ENCODE assay signal across 24 cellular contexts in genomic region chr7:18995270-18995671, GRCh38.
"Had no signal": no experiment of that assay in that cellular context is flagged by ENCODE, and none has a peak within 500 bp of the region (broad histone marks: within the 10 kb centered on the region; RNA-seq: fewer than 3 reads in every experiment).

No MANE protein-coding gene starts in this region.

- H3K4me3 ChIP-seq: hepatocyte, pancreas, psoas muscle, stomach, transverse colon, uterus had no signal

- DNase-seq: activated CD4-positive, alpha-beta memory T cell treated with anti-CD3 and anti-CD28 coated beads, Interleukin-2, amount 10 ng/mL, durations not matched to agents 7 days and 5 days; activated CD4-positive, alpha-beta T cell treated with anti-CD3 and anti-CD28 coated beads, Interleukin-2, amount 10 ng/mL, durations not matched to agents 24 days and 14 days; activated effector memory CD4-positive, alpha-beta T cell treated with Interleukin-2 at 50 U/mL for 16 hours; activated naive CD4-positive, alpha-beta T cell treated with anti-CD3 and anti-CD28 coated beads for 36 hours; activated T-cell treated with anti-CD3 and anti-CD28 coated beads, Interleukin-2, amount 50 U/mL, for 72 hours; cerebellar nuclear complex; cortex of kidney; glutamatergic neuron; left ventricle myocardium superior; mammary epithelial cell; midbrain; pancreas; psoas muscle; right cardiac atrium; stimulated activated CD4-positive, alpha-beta T cell treated with anti-CD3 and anti-CD28 coated beads, Interleukin-1b, Interleukin-23, amount 100 ng/mL, for 48 hours; stomach; transverse colon; uterus had no signal

- H3K27me3 ChIP-seq: hepatocyte, pancreas, stomach, transverse colon, uterus had no signal

- H3K27ac ChIP-seq: epithelial cell of prostate, hepatocyte, pancreas, psoas muscle, transverse colon, uterus, VCaP had no signal

- H3K27ac Mint-ChIP-seq: activated CD4-positive, alpha-beta memory T cell treated with anti-CD3 and anti-CD28 coated beads, Interleukin-2, amount 10 ng/mL, durations not matched to agents 7 days and 5 days; activated CD4-positive, alpha-beta T cell treated with anti-CD3 and anti-CD28 coated beads, Interleukin-2, amount 10 ng/mL, durations not matched to agents 24 days and 14 days; activated naive CD4-positive, alpha-beta T cell treated with anti-CD3 and anti-CD28 coated beads for 36 hours; activated T-cell treated with anti-CD3 and anti-CD28 coated beads, Interleukin-2, amount 50 U/mL, for 72 hours; natural killer cell treated with Interleukin-12 subunit alpha and Interleukin-12 subunit beta and Interleukin-15 and Interleukin-18, amount 100 ng/mL, for 72 hours; T-helper 1 cell treated with Interleukin-12 subunit alpha and Interleukin-12 subunit beta and Interleukin-4 antibody, amounts not matched to agents 30 μg/mL and 1 μg/mL, for 36 hours had no signal

- H3K4me1 ChIP-seq: pancreas, psoas muscle, transverse colon, uterus had no signal

- H3K36me3 ChIP-seq: pancreas, stomach, transverse colon, uterus had no signal

- H3K4me3 Mint-ChIP-seq: activated CD4-positive, alpha-beta memory T cell treated with anti-CD3 and anti-CD28 coated beads, Interleukin-2, amount 10 ng/mL, durations not matched to agents 7 days and 5 days; activated CD4-positive, alpha-beta T cell treated with anti-CD3 and anti-CD28 coated beads, Interleukin-2, amount 10 ng/mL, durations not matched to agents 24 days and 14 days; activated naive CD4-positive, alpha-beta T cell treated with anti-CD3 and anti-CD28 coated beads for 36 hours; activated T-cell treated with anti-CD3 and anti-CD28 coated beads, Interleukin-2, amount 50 U/mL, for 72 hours; natural killer cell treated with Interleukin-12 subunit alpha and Interleukin-12 subunit beta and Interleukin-15 and Interleukin-18, amount 100 ng/mL, for 72 hours; T-helper 1 cell treated with Interleukin-12 subunit alpha and Interleukin-12 subunit beta and Interleukin-4 antibody, amounts not matched to agents 30 μg/mL and 1 μg/mL, for 36 hours had no signal

- H3K27me3 Mint-ChIP-seq: activated CD4-positive, alpha-beta memory T cell treated with anti-CD3 and anti-CD28 coated beads, Interleukin-2, amount 10 ng/mL, durations not matched to agents 7 days and 5 days; activated CD4-positive, alpha-beta T cell treated with anti-CD3 and anti-CD28 coated beads, Interleukin-2, amount 10 ng/mL, durations not matched to agents 24 days and 14 days; natural killer cell treated with Interleukin-12 subunit alpha and Interleukin-12 subunit beta and Interleukin-15 and Interleukin-18, amount 100 ng/mL, for 72 hours had no signal

- H3K36me3 Mint-ChIP-seq: natural killer cell treated with Interleukin-12 subunit alpha and Interleukin-12 subunit beta and Interleukin-15 and Interleukin-18, amount 100 ng/mL, for 72 hours had no signal

- H3K9me3 Mint-ChIP-seq: activated CD4-positive, alpha-beta T cell treated with anti-CD3 and anti-CD28 coated beads, Interleukin-2, amount 10 ng/mL, durations not matched to agents 24 days and 14 days; activated naive CD4-positive, alpha-beta T cell treated with anti-CD3 and anti-CD28 coated beads for 36 hours; natural killer cell treated with Interleukin-12 subunit alpha and Interleukin-12 subunit beta and Interleukin-15 and Interleukin-18, amount 100 ng/mL, for 72 hours had no signal

- H3K79me2 ChIP-seq: hepatocyte had no signal

- H3K9me3 ChIP-seq: pancreas, psoas muscle, transverse colon, uterus had no signal

- ATAC-seq: activated CD4-positive, CD25-positive, alpha-beta regulatory T cell treated with anti-CD3 and anti-CD28 coated beads, Interleukin-2, amount 50 U/mL, for 24 hours; activated T-cell treated with anti-CD3 and anti-CD28 coated beads, Interleukin-2, amount 50 U/mL, for 72 hours; left ventricle myocardium superior; natural killer cell treated with Interleukin-12 subunit alpha and Interleukin-12 subunit beta and Interleukin-15 and Interleukin-18, amount 100 ng/mL, for 72 hours; pancreas; psoas muscle; right cardiac atrium had no signal

- H3K4me1 Mint-ChIP-seq: activated CD4-positive, alpha-beta memory T cell treated with anti-CD3 and anti-CD28 coated beads, Interleukin-2, amount 10 ng/mL, durations not matched to agents 7 days and 5 days; activated CD4-positive, alpha-beta T cell treated with anti-CD3 and anti-CD28 coated beads, Interleukin-2, amount 10 ng/mL, durations not matched to agents 24 days and 14 days had no signal

- H2AFZ ChIP-seq: hepatocyte had no signal
